8 cellular contexts compared by ENCODE assay signal in the genomic region with DNA sequence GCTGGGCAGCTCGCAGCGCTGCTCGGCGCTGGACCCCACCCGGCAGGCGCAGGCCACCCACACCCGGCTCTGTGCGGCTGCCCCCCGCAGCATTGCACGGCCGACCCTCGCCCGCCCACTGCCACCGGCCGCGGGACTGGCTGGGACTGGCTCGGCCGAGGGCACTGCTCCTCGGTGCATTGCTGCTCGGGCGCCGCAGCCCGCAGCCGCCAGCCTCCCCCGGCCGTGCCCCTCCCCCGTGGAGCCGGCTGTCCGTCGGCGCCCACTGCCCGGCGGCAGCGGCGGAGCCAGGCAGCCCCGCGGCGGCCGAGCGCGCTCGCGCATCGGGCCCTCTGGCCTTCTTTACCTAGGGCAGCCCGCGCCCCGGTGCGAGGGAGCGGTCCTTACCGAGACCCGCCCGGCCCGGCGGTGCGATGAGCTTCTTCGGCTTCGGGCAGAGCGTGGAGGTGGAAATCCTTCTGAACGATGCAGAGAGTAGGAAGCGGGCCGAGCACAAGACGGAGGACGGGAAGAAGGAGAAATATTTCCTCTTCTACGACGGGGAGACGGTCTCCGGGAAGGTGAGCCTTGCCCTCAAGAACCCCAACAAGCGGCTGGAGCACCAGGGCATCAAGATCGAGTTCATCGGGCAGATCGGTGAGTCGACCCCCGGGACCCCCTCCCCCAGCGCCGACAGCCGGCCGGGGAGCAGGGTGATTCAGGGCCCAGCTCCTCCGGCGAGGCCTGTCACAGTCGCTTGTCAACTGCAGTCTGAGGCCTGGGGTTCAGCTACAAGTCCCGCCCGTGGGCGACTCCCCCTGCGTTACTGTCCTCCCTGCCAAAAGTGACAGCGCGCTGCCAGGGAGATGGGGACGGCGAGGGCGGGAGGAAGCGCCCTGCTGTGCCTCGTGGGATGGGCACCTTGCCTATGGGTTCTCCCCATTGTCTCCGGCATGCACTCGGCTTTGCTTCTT. TPM values are rescaled to one million over a fixed set of nuclear protein-coding genes. Genes with fewer than 3 reads are reported as not detected.
DNase-seq lines count a peak whose midpoint lies in the region; ATAC-seq and TF ChIP-seq lines count a peak whose summit lies in the region.

No MANE protein-coding gene starts in this region.

- H3K9ac ChIP-seq in HCT116 (ENCODE audit: low read length): peak overlapping the region; percentile 84

- H3K79me2 ChIP-seq in HCT116 (ENCODE audit: insufficient read depth, low read length): peaks cover 82% of the 10 kb centered on the region

- intact Hi-C loops in HCT116 (cut with micrococcal nuclease) (loop anchor here (2.0 to 10.0 kb wide), 3 partner anchors 28 to 190 kb away; partner anchors contain the start of genes ACAD8 and THYN1), breast epithelium (cut with DNase I; ENCODE audit: low total_unique reads) (no loop called here)

- ATAC-seq in HCT116: peak; percentile 43; the same call in 1 of the 2 replicates

- TF ChIP-seq CTCF in GM10248 (IDR thresholded peaks at IDR 0.05; ENCODE audit: control extremely low read depth, extremely low read depth, low read depth, missing control alignments) (no peak), HCT116 (IDR thresholded peaks at IDR 0.05 in 2 of 3, conservative IDR thresholded peaks at IDR 0.05 in 1 of 3; ENCODE audit: borderline replicate concordance in 1 of 3, insufficient read depth in 1 of 3, low read depth in 2 of 3, low read length in 2 of 3) (no peak), NB4 (IDR thresholded peaks at IDR 0.05; ENCODE audit: low read depth, low read length) (no peak), VCaP (conservative IDR thresholded peaks at IDR 0.05) (no peak), breast epithelium (IDR thresholded peaks at IDR 0.05) (no peak)

- BruUV-seq in HCT116 (replicated peaks; lab: Mats Ljungman, UMichigan): no TSS peak

- RAD21 ChIA-PET in HCT116 (lab: Charles Lee; ENCODE audit: low non-redundant PET in 1 of 2, low total read pairs in 2 of 2, uncharacterized antibody in 2 of 2, unreplicated experiment in 2 of 2): interaction anchor here in 1 of 2 experiments (1.4 kb wide), 1 partner anchor 297 kb away, joined by 3 read pairs; no protein-coding TSS in a partner anchor

- POLR2A ChIA-PET in GM10248 (lab: Yijun Ruan, JAX): interaction anchor here (0.5 kb wide), 1 partner anchor 161 kb away, joined by 3 read pairs; no protein-coding TSS in a partner anchor
- POLR2A ChIA-PET in HCT116 (lab: Charles Lee): interaction anchor here (1.7 kb wide), 1 partner anchor 28 kb away, joined by 4 read pairs; the partner anchor contains the start of genes ACAD8 and THYN1

- H3K4me1 ChIP-seq in HCT116 (ENCODE audit: control insufficient read depth in 1 of 2, insufficient read depth in 2 of 2, low read length in 2 of 2) (peaks cover 10 to 20% of the 10 kb centered on the region in 2 experiments), breast epithelium (peaks cover 5 to 11% of the 10 kb centered on the region in 2 donors)

- H3K9me2 ChIP-seq in HCT116 (ENCODE audit: insufficient read depth): no peaks in the 10 kb centered on the region

- H3K4me3 ChIP-seq in HCT116 (replicated peaks in 1 of 2; ENCODE audit: low read depth in 1 of 2, low read length in 2 of 2) (peak overlapping the region; percentile 79 to 90), NB4 (ENCODE audit: low read depth, low read length) (peak overlapping the region; percentile 83), breast epithelium (peak overlapping the region; percentile 80 to 99 (median 81))

- TF ChIP-seq POLR2A in HCT116 (IDR thresholded peaks at IDR 0.05; ENCODE audit: borderline replicate concordance, extremely low read depth, insufficient read depth, insufficient read length) (peak; percentile 76), NB4 (IDR thresholded peaks at IDR 0.05; ENCODE audit: extremely low read depth, insufficient read length) (no peak), breast epithelium (IDR thresholded peaks at IDR 0.05) (no peak)

- H3K9me3 ChIP-seq in HCT116 (ENCODE audit: control insufficient read depth in 1 of 2, insufficient read depth in 1 of 2, low read depth in 1 of 2, low read length in 2 of 2) (no peaks in the 10 kb centered on the region), breast epithelium (no peaks in the 10 kb centered on the region)

- peak overlapping the region; percentile 88 for H3K4me2 ChIP-seq in HCT116 (ENCODE audit: low read length)

- no peaks in the 10 kb centered on the region for H3K27me3 ChIP-seq in HCT116 (ENCODE audit: insufficient read depth, low read length)
- H3K27me3 ChIP-seq in breast epithelium: no peaks in the 10 kb centered on the region

- CTCF ChIA-PET in GM10248 (lab: Yijun Ruan, JAX) (interaction anchor here (1.0 to 2.6 kb wide), 5 partner anchors 18 to 27 kb away, joined by 3 to 12 read pairs (median 4); no protein-coding TSS in a partner anchor), HCT116 (lab: Charles Lee) (interaction anchor here (1.1 to 1.7 kb wide), 3 partner anchors 16 to 19 kb away, joined by 3 to 7 read pairs (median 5); no protein-coding TSS in a partner anchor)

- TF ChIP-seq RAD21 in HCT116 (IDR thresholded peaks at IDR 0.05; ENCODE audit: low read depth): no peak

- H2AFZ ChIP-seq in HCT116 (ENCODE audit: low read depth, low read length, poor library complexity, severe bottlenecking): no peak overlapping the region

- peak; percentile 35 for DNase-seq in GM10248 (ENCODE audit: extremely low spot score)
- DNase-seq in HCT116 (ENCODE audit: low read depth, low spot score): no peak
- peak; percentile 88 for DNase-seq in NB4 (ENCODE audit: low read depth)
- peak; percentile 45 to 76 for DNase-seq in breast epithelium (ENCODE audit: low spot score in 2 of 2)
- DNase-seq in islet precursor cell: peak; percentile 55
- peak; percentile 54 to 59 (median 58) for DNase-seq in stimulated activated CD4-positive, alpha-beta T cell treated with anti-CD3 and anti-CD28 coated beads, Interleukin-12 subunit alpha, Interleukin-12 subunit beta, amount 100 ng/mL, for 48 hours (ENCODE audit: low read depth in 2 of 3, low spot score in 1 of 3)
- DNase-seq in NCI-H226: no peak

- peak overlapping the region; percentile 61 for H3K27ac ChIP-seq in HCT116 (ENCODE audit: low read depth, low read length)
- H3K27ac ChIP-seq in VCaP: peak overlapping the region; percentile 94
- peak overlapping the region; percentile 90 to 95 for H3K27ac ChIP-seq in breast epithelium

- H4K20me1 ChIP-seq in HCT116 (ENCODE audit: insufficient read depth): peaks cover 6% of the 10 kb centered on the region; the same call in 1 of the 2 replicates

- peaks cover 8 to 10% of the 10 kb centered on the region in 2 experiments; a peak in 3 of 4 replicates for H3K36me3 ChIP-seq in HCT116 (ENCODE audit: control insufficient read depth in 1 of 2, insufficient read depth in 2 of 2, low read length in 2 of 2)
- no peaks in the 10 kb centered on the region for H3K36me3 ChIP-seq in breast epithelium

TF ChIP-seq in HCT116, 20 proteins besides CTCF, POLR2A, EP300 and RAD21:
- TF ChIP-seq SRF (IDR thresholded peaks at IDR 0.05; ENCODE audit: low read depth): no peak
- no peak for TF ChIP-seq REST (IDR thresholded peaks at IDR 0.05; ENCODE audit: low read depth)
- TF ChIP-seq ZFX (IDR thresholded peaks at IDR 0.05): peak; percentile 74
- no peak for TF ChIP-seq EZH2phosphoT487 (IDR thresholded peaks at IDR 0.05; ENCODE audit: borderline replicate concordance)
- TF ChIP-seq, protein P1, sequence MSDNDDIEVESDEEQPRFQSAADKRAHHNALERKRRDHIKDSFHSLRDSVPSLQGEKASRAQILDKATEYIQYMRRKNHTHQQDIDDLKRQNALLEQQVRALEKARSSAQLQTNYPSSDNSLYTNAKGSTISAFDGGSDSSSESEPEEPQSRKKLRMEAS (IDR thresholded peaks at IDR 0.05): peak; percentile 62
- peak; percentile 66 for TF ChIP-seq SIN3A (IDR thresholded peaks at IDR 0.05; ENCODE audit: low read depth)
- TF ChIP-seq, protein P2, sequence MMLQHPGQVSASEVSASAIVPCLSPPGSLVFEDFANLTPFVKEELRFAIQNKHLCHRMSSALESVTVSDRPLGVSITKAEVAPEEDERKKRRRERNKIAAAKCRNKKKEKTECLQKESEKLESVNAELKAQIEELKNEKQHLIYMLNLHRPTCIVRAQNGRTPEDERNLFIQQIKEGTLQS (IDR thresholded peaks at IDR 0.05): no peak

RNA-seq across cellular contexts. Expression of gene VPS26B, which starts 0.5 kb away (rescaled TPM):
- total RNA-seq in HCT116 (2021; ENCODE audit: unreplicated experiment) (26.6 TPM), breast epithelium (10 to 100 TPM; 34.4 to 45.0 (median 40.1) TPM)
- polyA plus RNA-seq in HCT116 (2012): 20.9 and 22.4 TPM in 2 replicates

RNA-seq across cellular contexts. Expression of gene NCAPD3, which starts 1.2 kb away (rescaled TPM):
- total RNA-seq in HCT116 (2021; ENCODE audit: unreplicated experiment): 71.0 TPM
- 38.5 and 40.3 TPM in 2 replicates for polyA plus RNA-seq in HCT116 (2012)
- total RNA-seq in breast epithelium: 10 to 100 TPM; 12.0 to 16.5 (median 12.1) TPM

RNA-seq across cellular contexts. Expression of gene THYN1, which starts 28.2 kb away (rescaled TPM):
- total RNA-seq in HCT116 (2021; ENCODE audit: unreplicated experiment) (32.2 TPM), breast epithelium (10 to 100 TPM; 51.7 to 73.9 (median 58.7) TPM)
- polyA plus RNA-seq in HCT116 (2012): 26.2 and 40.0 TPM in 2 replicates

RNA-seq across cellular contexts. Expression of gene ACAD8, which starts 28.4 kb away (rescaled TPM):
- total RNA-seq in HCT116 (2021; ENCODE audit: unreplicated experiment): 21.0 TPM
- polyA plus RNA-seq in HCT116 (2012): 15.1 and 16.0 TPM in 2 replicates
- 10 to 100 TPM; 20.5 to 46.2 (median 40.4) TPM for total RNA-seq in breast epithelium

RNA-seq across cellular contexts. Expression of gene GLB1L3, which starts 51.2 kb away (rescaled TPM):
- total RNA-seq in HCT116 (2021; ENCODE audit: unreplicated experiment) (not detected), breast epithelium (1 to 10 TPM in 2 of 3 donors, not detected in 1; 1.0 to 1.6 TPM)
- polyA plus RNA-seq in HCT116 (2012): not detected in 2 replicates

Comparison
In these comparisons a context has a peak if more than half of its experiments do, and no peak if none do; other contexts are left out.
1. DNase-seq: peak in GM10248 (single experiment), NB4 (single experiment), breast epithelium (2 of 2), islet precursor cell (single experiment) and stimulated activated CD4-positive, alpha-beta T cell treated with anti-CD3 and anti-CD28 coated beads, Interleukin-12 subunit alpha, Interleukin-12 subunit beta, amount 100 ng/mL, for 48 hours (3 of 3); none in HCT116 (single experiment) and NCI-H226 (single experiment).
2. Peak in every context shown above with its lines, with median percentiles within 50 percentile points of each other: H3K27ac ChIP-seq and H3K4me3 ChIP-seq.